Comparison of ENCODE assay signal across 8 cellular contexts in the genomic region with DNA sequence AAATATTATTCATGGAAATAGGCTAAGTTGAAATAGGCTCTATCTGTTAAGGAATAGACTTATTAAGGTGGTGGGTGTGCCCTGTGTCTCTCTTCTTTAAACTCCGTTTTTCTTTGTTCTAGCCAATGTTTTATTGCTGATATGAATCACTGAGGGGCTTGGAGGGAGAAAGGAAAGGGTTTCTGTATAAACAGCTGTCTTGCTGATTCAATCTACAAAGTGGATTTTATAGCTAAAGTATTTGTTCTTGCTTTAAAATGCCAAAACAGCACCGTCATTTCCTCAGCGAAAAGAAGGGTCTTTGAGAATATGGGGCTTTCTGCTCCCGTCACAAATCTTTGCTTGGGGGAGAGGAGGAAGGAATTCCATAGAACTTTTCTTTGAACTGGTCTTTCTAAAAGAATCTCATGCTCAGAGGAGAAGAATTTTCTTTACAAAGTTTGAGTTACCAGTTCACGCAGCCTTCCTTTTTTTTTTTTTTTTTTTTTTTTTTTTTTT. TPM values are rescaled to one million over a fixed set of nuclear protein-coding genes. Genes with fewer than 3 reads are reported as not detected.
DNase-seq lines count a peak whose midpoint lies in the region; ATAC-seq and TF ChIP-seq lines count a peak whose summit lies in the region.

No MANE protein-coding gene starts in this region.

- CTCF ChIA-PET in activated naive CD4-positive, alpha-beta T cell treated with anti-CD3 and anti-CD28 coated beads, Interleukin-2, amount 10 ng/mL, durations not matched to agents 7 days and 5 days (lab: Charles Lee): interaction anchor here (1.0 kb wide), 1 partner anchor 13 kb away, joined by 3 read pairs; no protein-coding TSS in a partner anchor
- CTCF ChIA-PET in activated naive CD4-positive, alpha-beta T cell treated with anti-CD3 and anti-CD28 coated beads for 36 hours (lab: Charles Lee): interaction anchor here (1.4 kb wide), 1 partner anchor 52 kb away, joined by 4 read pairs; no protein-coding TSS in a partner anchor

- no peak for TF ChIP-seq CTCF in fibroblast of pulmonary artery (IDR thresholded peaks at IDR 0.05; ENCODE audit: low read length, missing control alignments)

- peak overlapping the region; percentile 25 for H3K27ac Mint-ChIP-seq in activated naive CD4-positive, alpha-beta T cell treated with anti-CD3 and anti-CD28 coated beads, Interleukin-2, amount 10 ng/mL, durations not matched to agents 7 days and 5 days
- H3K27ac Mint-ChIP-seq in activated naive CD4-positive, alpha-beta T cell treated with anti-CD3 and anti-CD28 coated beads for 36 hours: no peak overlapping the region
- no peak overlapping the region for H3K27ac Mint-ChIP-seq in stimulated activated naive CD8-positive, alpha-beta T cell treated with anti-CD3 and anti-CD28 coated beads, Interleukin-15, amount 100 ng/mL, for 72 hours

- no peak for ATAC-seq in stimulated activated naive CD8-positive, alpha-beta T cell treated with anti-CD3 and anti-CD28 coated beads, Interleukin-15, amount 100 ng/mL, for 72 hours
- no peak for ATAC-seq in HG03521 (IDR thresholded peaks at IDR 0.05; ENCODE audit: unreplicated experiment)
- no peak for ATAC-seq in GM19023 (IDR thresholded peaks at IDR 0.05; ENCODE audit: unreplicated experiment)
- no peak for ATAC-seq in HG03159 (IDR thresholded peaks at IDR 0.05; ENCODE audit: unreplicated experiment)

- H3K9me3 Mint-ChIP-seq in activated naive CD4-positive, alpha-beta T cell treated with anti-CD3 and anti-CD28 coated beads, Interleukin-2, amount 10 ng/mL, durations not matched to agents 7 days and 5 days: peaks cover 3% of the 10 kb centered on the region
- H3K9me3 Mint-ChIP-seq in activated naive CD4-positive, alpha-beta T cell treated with anti-CD3 and anti-CD28 coated beads for 36 hours: peaks cover 3% of the 10 kb centered on the region
- H3K9me3 Mint-ChIP-seq in stimulated activated naive CD8-positive, alpha-beta T cell treated with anti-CD3 and anti-CD28 coated beads, Interleukin-15, amount 100 ng/mL, for 72 hours: peaks cover 13 to 16% of the 10 kb centered on the region in 2 donors

- peaks cover 54% of the 10 kb centered on the region for H3K36me3 Mint-ChIP-seq in activated naive CD4-positive, alpha-beta T cell treated with anti-CD3 and anti-CD28 coated beads, Interleukin-2, amount 10 ng/mL, durations not matched to agents 7 days and 5 days
- peaks cover 27% of the 10 kb centered on the region for H3K36me3 Mint-ChIP-seq in activated naive CD4-positive, alpha-beta T cell treated with anti-CD3 and anti-CD28 coated beads for 36 hours (ENCODE audit: low read depth)

- peaks cover 25% of the 10 kb centered on the region for H3K4me1 Mint-ChIP-seq in activated naive CD4-positive, alpha-beta T cell treated with anti-CD3 and anti-CD28 coated beads, Interleukin-2, amount 10 ng/mL, durations not matched to agents 7 days and 5 days
- peaks cover 26% of the 10 kb centered on the region for H3K4me1 Mint-ChIP-seq in activated naive CD4-positive, alpha-beta T cell treated with anti-CD3 and anti-CD28 coated beads for 36 hours (ENCODE audit: low read depth)
- H3K4me1 Mint-ChIP-seq in stimulated activated naive CD8-positive, alpha-beta T cell treated with anti-CD3 and anti-CD28 coated beads, Interleukin-15, amount 100 ng/mL, for 72 hours: peaks cover 38% of the 10 kb centered on the region

- H3K27me3 Mint-ChIP-seq in activated naive CD4-positive, alpha-beta T cell treated with anti-CD3 and anti-CD28 coated beads, Interleukin-2, amount 10 ng/mL, durations not matched to agents 7 days and 5 days: no peaks in the 10 kb centered on the region
- no peaks in the 10 kb centered on the region for H3K27me3 Mint-ChIP-seq in activated naive CD4-positive, alpha-beta T cell treated with anti-CD3 and anti-CD28 coated beads for 36 hours (ENCODE audit: low read depth)
- H3K27me3 Mint-ChIP-seq in stimulated activated naive CD8-positive, alpha-beta T cell treated with anti-CD3 and anti-CD28 coated beads, Interleukin-15, amount 100 ng/mL, for 72 hours: no peaks in the 10 kb centered on the region

- intact Hi-C loops in activated naive CD4-positive, alpha-beta T cell treated with anti-CD3 and anti-CD28 coated beads for 36 hours (cut with micrococcal nuclease): no loop called here

- no peak overlapping the region for H3K4me3 ChIP-seq in fibroblast of pulmonary artery (replicated peaks; ENCODE audit: low read depth, low read length)

- DNase-seq in activated naive CD4-positive, alpha-beta T cell treated with anti-CD3 and anti-CD28 coated beads, Interleukin-2, amount 10 ng/mL, durations not matched to agents 7 days and 5 days: no peak
- no peak for DNase-seq in activated naive CD4-positive, alpha-beta T cell treated with anti-CD3 and anti-CD28 coated beads for 36 hours
- DNase-seq in SHP77 (lab: John Stamatoyannopoulos, UW) (peak; percentile 31 to 37), fibroblast of pulmonary artery (ENCODE audit: low read depth) (peak; percentile 21)
- DNase-seq in stimulated activated naive CD8-positive, alpha-beta T cell treated with anti-CD3 and anti-CD28 coated beads, Interleukin-15, amount 100 ng/mL, for 72 hours: no peak

- no peak overlapping the region for H3K4me3 Mint-ChIP-seq in activated naive CD4-positive, alpha-beta T cell treated with anti-CD3 and anti-CD28 coated beads, Interleukin-2, amount 10 ng/mL, durations not matched to agents 7 days and 5 days
- no peak overlapping the region for H3K4me3 Mint-ChIP-seq in activated naive CD4-positive, alpha-beta T cell treated with anti-CD3 and anti-CD28 coated beads for 36 hours
- H3K4me3 Mint-ChIP-seq in stimulated activated naive CD8-positive, alpha-beta T cell treated with anti-CD3 and anti-CD28 coated beads, Interleukin-15, amount 100 ng/mL, for 72 hours: peak overlapping the region; percentile 16 to 36

RNA-seq across cellular contexts. Expression of gene MSI2, which starts 39.3 kb away (rescaled TPM):
- 10 to 100 TPM; 38.8 to 39.0 TPM for total RNA-seq in activated naive CD4-positive, alpha-beta T cell treated with anti-CD3 and anti-CD28 coated beads for 36 hours

Comparison
In these comparisons a context has a peak if more than half of its experiments do, and no peak if none do; other contexts are left out.
1. DNase-seq: peak in SHP77 (2 of 2) and fibroblast of pulmonary artery (single experiment); none in activated naive CD4-positive, alpha-beta T cell treated with anti-CD3 and anti-CD28 coated beads, Interleukin-2, amount 10 ng/mL, durations not matched to agents 7 days and 5 days (single experiment), activated naive CD4-positive, alpha-beta T cell treated with anti-CD3 and anti-CD28 coated beads for 36 hours (single experiment) and stimulated activated naive CD8-positive, alpha-beta T cell treated with anti-CD3 and anti-CD28 coated beads, Interleukin-15, amount 100 ng/mL, for 72 hours (0 of 2).
2. H3K4me3 Mint-ChIP-seq: peak in stimulated activated naive CD8-positive, alpha-beta T cell treated with anti-CD3 and anti-CD28 coated beads, Interleukin-15, amount 100 ng/mL, for 72 hours (2 of 2); none in activated naive CD4-positive, alpha-beta T cell treated with anti-CD3 and anti-CD28 coated beads, Interleukin-2, amount 10 ng/mL, durations not matched to agents 7 days and 5 days (single experiment) and activated naive CD4-positive, alpha-beta T cell treated with anti-CD3 and anti-CD28 coated beads for 36 hours (single experiment).